25 cellular contexts compared by ENCODE assay signal in the genomic region with DNA sequence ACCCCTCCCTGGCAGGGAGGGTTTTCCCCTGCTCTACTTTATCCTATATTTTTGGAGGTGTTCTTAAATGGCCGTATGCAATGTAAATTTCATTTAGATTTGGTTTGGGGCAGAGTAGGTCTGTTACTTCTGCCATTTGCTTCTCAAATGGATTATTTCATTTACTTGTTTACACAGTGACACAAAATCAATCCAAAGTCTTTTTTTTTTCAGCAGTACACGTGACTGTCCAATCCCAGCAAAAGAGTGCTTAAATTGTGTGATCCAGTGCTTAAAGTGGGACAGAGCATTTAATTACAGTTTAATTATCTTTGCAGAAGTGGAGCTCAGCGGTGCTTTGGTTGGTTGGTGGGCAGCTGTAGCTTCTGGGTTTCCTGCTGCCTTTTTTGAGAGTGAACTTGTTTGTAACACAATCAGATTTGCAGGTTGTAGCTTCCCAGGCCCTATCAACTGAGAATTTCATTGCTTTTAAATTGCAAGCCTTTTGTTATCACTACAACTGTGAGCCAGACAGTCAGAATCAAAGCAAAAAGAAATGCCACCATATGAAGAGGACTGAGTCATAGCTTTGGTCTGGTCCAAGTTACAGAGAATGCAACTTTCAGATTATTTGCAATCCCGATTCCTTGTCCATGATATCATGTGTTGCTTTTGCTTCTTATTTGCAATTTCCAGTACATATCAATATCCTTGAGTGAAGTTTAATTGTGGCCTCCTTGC.
DNase-seq lines count a peak whose midpoint lies in the region; ATAC-seq, FAIRE-seq and TF ChIP-seq lines count a peak whose summit lies in the region.
"Had no signal": no experiment of that assay in that cellular context is flagged by ENCODE, and none has a peak within 500 bp of the region (broad histone marks: within the 10 kb centered on the region; RNA-seq: fewer than 3 reads in every experiment).

No MANE protein-coding gene starts in this region.

- H3K23me2 ChIP-seq in H1 (ENCODE audit: low read depth, low read length): peaks cover 2% of the 10 kb centered on the region; the same call in 1 of the 2 replicates

- no peak overlapping the region for H3K23ac ChIP-seq in H1 (ENCODE audit: insufficient read length)

- H3K14ac ChIP-seq in H1 (ENCODE audit: insufficient read length): no peak overlapping the region

- CTCF ChIA-PET in H1 (lab: Charles Lee; ENCODE audit: partially characterized antibody): interaction anchor here (0.8 kb wide), 1 partner anchor 11 kb away, joined by 3 read pairs; no protein-coding TSS in a partner anchor

- no peak overlapping the region for H2AFZ ChIP-seq in H1 (ENCODE audit: low read length)

- no peak overlapping the region for H2BK5ac ChIP-seq in H1 (ENCODE audit: low read depth, low read length)

- H2BK12ac ChIP-seq in H1 (ENCODE audit: low read depth, low read length): no peak overlapping the region

- H4K91ac ChIP-seq in H1 (replicated peaks; ENCODE audit: insufficient read length, low read length): no peak overlapping the region

- H2BK120ac ChIP-seq in H1 (replicated peaks; ENCODE audit: low read depth, low read length): no peak overlapping the region

- no peak overlapping the region for H3K9ac ChIP-seq in H1 (replicated peaks in 1 of 4; ENCODE audit: extremely low read depth in 1 of 4, low read depth in 3 of 4, low read length in 3 of 4)

- DNase-seq in NCI-H1417 (lab: John Stamatoyannopoulos, UW): peak in 2 of 3 experiments; percentile 4 to 9
- DNase-seq in NCI-H1417 treated with DMSO at 0.1 percent for 48 hours (lab: John Stamatoyannopoulos, UW): no peak
- DNase-seq in NCI-H82 (lab: John Stamatoyannopoulos, UW): peak; percentile 40
- DNase-seq in H1 (ENCODE audit: low read depth in 1 of 2, low spot score in 2 of 2): no peak
- peak; percentile 24 for DNase-seq in retina
- DNase-seq: BE2C; CD8-positive, alpha-beta memory T cell; DMS 273 treated with DMSO at 0.1 percent for 48 hours; DMS79; EL; GDM1; H7; KBM-7; MV-4-11; NCI-H1105; NCI-H2029; NCI-H446 treated with DMSO at 0.1 percent for 48 hours; NCI-H526 treated with DMSO at 0.1 percent for 48 hours; Right ventricle myocardium superior; RPMI8226 had no signal

- H2BK20ac ChIP-seq in H1 (ENCODE audit: low read length): no peak overlapping the region

- H3K4me3 ChIP-seq in H1 (ENCODE audit: extremely low read depth in 1 of 4, insufficient read depth in 2 of 4, low read depth in 3 of 4, low read length in 4 of 4): no peak overlapping the region
- H3K4me3 ChIP-seq: GM12878, SJSA1 had no signal

- no peak overlapping the region for H3K56ac ChIP-seq in H1 (replicated peaks; ENCODE audit: insufficient read length, low read depth, low read length)

- H3K79me1 ChIP-seq in H1 (ENCODE audit: low read depth, low read length): no peaks in the 10 kb centered on the region

- no peaks in the 10 kb centered on the region for H3K9me3 ChIP-seq in H1 (ENCODE audit: insufficient read depth in 2 of 2, low read depth in 1 of 2, low read length in 1 of 2)
- H3K9me3 ChIP-seq: BE2C had no signal

- no peaks in the 10 kb centered on the region for H3K27me3 ChIP-seq in H1 (replicated peaks in 1 of 4; ENCODE audit: control insufficient read depth in 3 of 4, extremely low read depth in 1 of 4, insufficient read depth in 3 of 4, low read length in 3 of 4)
- H3K27me3 ChIP-seq: BE2C, SJSA1 had no signal

- H4K8ac ChIP-seq in H1 (ENCODE audit: extremely low read depth, insufficient read depth, low read length): no peak overlapping the region

- no peak overlapping the region for H4K5ac ChIP-seq in H1 (ENCODE audit: insufficient read length, low read depth, low read length)

- H3K27ac ChIP-seq in H1 (ENCODE audit: low read depth, low read length): no peak overlapping the region
- H3K27ac ChIP-seq: 22Rv1, SJSA1 had no signal

- ATAC-seq in HG03469 (IDR thresholded peaks at IDR 0.05; ENCODE audit: unreplicated experiment) (no peak), HG03135 (IDR thresholded peaks at IDR 0.05; ENCODE audit: unreplicated experiment) (no peak)
- ATAC-seq: GM12878 had no signal

- TF ChIP-seq EP300 in H1 (IDR thresholded peaks at IDR 0.05; ENCODE audit: borderline replicate concordance in 1 of 2, low read depth in 2 of 2, low read length in 2 of 2): no peak

- H2BK15ac ChIP-seq in H1 (ENCODE audit: low read length): no peak overlapping the region

- POLR2A ChIA-PET in H1 (lab: Charles Lee; ENCODE audit: partially characterized antibody): no interaction called here

- no peaks in the 10 kb centered on the region for H4K20me1 ChIP-seq in H1 (replicated peaks in 1 of 2; ENCODE audit: control insufficient read depth in 1 of 2, insufficient read depth in 2 of 2, low read length in 2 of 2)

- TF ChIP-seq POLR2A in H1 (IDR thresholded peaks at IDR 0.05; ENCODE audit: control extremely low read depth in 1 of 2, low read depth in 2 of 2, low read length in 2 of 2): no peak

- TF ChIP-seq RAD21 in H1 (IDR thresholded peaks at IDR 0.05 in 1 of 2, conservative IDR thresholded peaks at IDR 0.05 in 1 of 2; ENCODE audit: low read depth in 2 of 2, low read length in 2 of 2): no peak

- no peak overlapping the region for H3K4me2 ChIP-seq in H1 (ENCODE audit: insufficient read depth in 1 of 2, low read depth in 2 of 2, low read length in 2 of 2)

- no peak overlapping the region for H2AK5ac ChIP-seq in H1 (ENCODE audit: low read depth, low read length)

- H3K79me2 ChIP-seq in H1 (ENCODE audit: control insufficient read depth in 1 of 2, insufficient read depth in 2 of 2, low read length in 2 of 2): no peaks in the 10 kb centered on the region

- peak; percentile 7 for FAIRE-seq in H1 (lab: Jason Lieb, UNC)
- FAIRE-seq: GM12878 had no signal

- TF ChIP-seq CTCF in H1 (IDR thresholded peaks at IDR 0.05; ENCODE audit: control extremely low read depth in 1 of 3, insufficient read depth in 1 of 3, low read depth in 1 of 3, low read length in 3 of 3): no peak

- 93% methylated on average over 4 of the region's 4 CpGs; no CpG with 5 or more reads in 1 of the 2 experiments for WGBS in H1 (ENCODE audit: extremely low coverage in 1 of 2, insufficient coverage in 1 of 2, insufficient read length in 1 of 2, insufficient replicate concordance in 2 of 2, low coverage in 1 of 2, low lambda C conversion rate in 2 of 2, missing lambda C conversion rate in 1 of 2), 2 experiments

- peaks cover 0 to 4% (median 0%) of the 10 kb centered on the region in 4 experiments; a peak in 1 of 7 replicates for H3K4me1 ChIP-seq in H1 (replicated peaks in 1 of 4; ENCODE audit: control insufficient read depth in 3 of 4, insufficient read depth in 4 of 4, low read length in 3 of 4)
- H3K4me1 ChIP-seq: BE2C, SJSA1 had no signal

- H3K18ac ChIP-seq in H1 (ENCODE audit: extremely low read depth, low read length): no peak overlapping the region

- no peaks in the 10 kb centered on the region for H3K36me3 ChIP-seq in H1 (ENCODE audit: control insufficient read depth in 2 of 4, insufficient read depth in 4 of 4, low read length in 3 of 4)
- H3K36me3 ChIP-seq: BE2C, SJSA1 had no signal

- no peak overlapping the region for H3K4ac ChIP-seq in H1 (replicated peaks; ENCODE audit: insufficient read length, low read depth, low read length)

TF ChIP-seq in H1, 55 proteins besides CTCF, POLR2A, EP300 and RAD21:
- TF ChIP-seq CREB1 (IDR thresholded peaks at IDR 0.05) (no peak), EGR1 (IDR thresholded peaks at IDR 0.05; ENCODE audit: borderline replicate concordance, low read depth, low read length) (no peak), RFX5 (IDR thresholded peaks at IDR 0.05; ENCODE audit: borderline replicate concordance, low read depth, low read length) (no peak), POLR2AphosphoS5 (IDR thresholded peaks at IDR 0.05; ENCODE audit: low read depth, low read length) (no peak), SIX5 (IDR thresholded peaks at IDR 0.05; ENCODE audit: low read depth, low read length) (no peak), SRF (IDR thresholded peaks at IDR 0.05; ENCODE audit: low read depth, low read length) (no peak), JUND (IDR thresholded peaks at IDR 0.05; ENCODE audit: low read length) (no peak), EZH2 (IDR thresholded peaks at IDR 0.05; ENCODE audit: low read depth, low read length, severe bottlenecking) (no peak), JUN (IDR thresholded peaks at IDR 0.05; ENCODE audit: low read depth, low read length) (no peak), HDAC6 (IDR thresholded peaks at IDR 0.05; ENCODE audit: low read depth, low read length) (no peak), CEBPB (IDR thresholded peaks at IDR 0.05; ENCODE audit: low read depth, low read length) (no peak), POU5F1 (IDR thresholded peaks at IDR 0.05; ENCODE audit: low read depth, low read length) (no peak), CTBP2 (IDR thresholded peaks at IDR 0.05; ENCODE audit: borderline replicate concordance, insufficient read depth, insufficient read length, low read length) (no peak), SP1 (IDR thresholded peaks at IDR 0.05; ENCODE audit: low read depth, low read length) (no peak), SP4 (IDR thresholded peaks at IDR 0.05; ENCODE audit: low read length) (no peak)
- TF ChIP-seq, protein P1, sequence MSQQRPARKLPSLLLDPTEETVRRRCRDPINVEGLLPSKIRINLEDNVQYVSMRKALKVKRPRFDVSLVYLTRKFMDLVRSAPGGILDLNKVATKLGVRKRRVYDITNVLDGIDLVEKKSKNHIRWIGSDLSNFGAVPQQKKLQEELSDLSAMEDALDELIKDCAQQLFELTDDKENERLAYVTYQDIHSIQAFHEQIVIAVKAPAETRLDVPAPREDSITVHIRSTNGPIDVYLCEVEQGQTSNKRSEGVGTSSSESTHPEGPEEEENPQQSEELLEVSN (IDR thresholded peaks at IDR 0.05): no peak
- TF ChIP-seq, protein P2, sequence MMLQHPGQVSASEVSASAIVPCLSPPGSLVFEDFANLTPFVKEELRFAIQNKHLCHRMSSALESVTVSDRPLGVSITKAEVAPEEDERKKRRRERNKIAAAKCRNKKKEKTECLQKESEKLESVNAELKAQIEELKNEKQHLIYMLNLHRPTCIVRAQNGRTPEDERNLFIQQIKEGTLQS (IDR thresholded peaks at IDR 0.05; ENCODE audit: insufficient read depth, low read depth, low read length): no peak

Comparison
In these comparisons a context has a peak if more than half of its experiments do, and no peak if none do; other contexts are left out.
1. DNase-seq: peak in NCI-H1417 (2 of 3), NCI-H82 (single experiment) and retina (single experiment); none in NCI-H1417 treated with DMSO at 0.1 percent for 48 hours (single experiment) and H1 (0 of 2).